Comparison of ENCODE assay signal across 1 cellular context in genomic region chr20:20373046-20373706, GRCh38.
TF ChIP-seq lines count a peak whose summit lies in the region.

No MANE protein-coding gene starts in this region.

TF ChIP-seq in SK-N-SH, 30 proteins besides CTCF, POLR2A, EP300 and RAD21 (continued from another document):
- TF ChIP-seq USF1 (IDR thresholded peaks at IDR 0.05; ENCODE audit: borderline replicate concordance, low read depth), result no peak
- TF ChIP-seq TCF12 (IDR thresholded peaks at IDR 0.05), result no peak
- no peak for TF ChIP-seq USF2 (IDR thresholded peaks at IDR 0.05; ENCODE audit: borderline replicate concordance, low read depth, low read length)
- TF ChIP-seq FOXJ3 (CRISPR knock-in tag; IDR thresholded peaks at IDR 0.05), result no peak
